Comparison of ENCODE assay signal across 8 cellular contexts in genomic region chr4:81052119-81053068, GRCh38. TPM values are rescaled to one million over a fixed set of nuclear protein-coding genes. Genes with fewer than 3 reads are reported as not detected.
DNase-seq lines count a peak whose midpoint lies in the region; ATAC-seq and TF ChIP-seq lines count a peak whose summit lies in the region.

No MANE protein-coding gene starts in this region.

- TF ChIP-seq CTCF in psoas muscle (IDR thresholded peaks at IDR 0.05) (peak; percentile 60), suprapubic skin (IDR thresholded peaks at IDR 0.05) (peak in 1 of 2 donors; percentile 38)

- ATAC-seq in GM19025 (IDR thresholded peaks at IDR 0.05; ENCODE audit: low read depth, unreplicated experiment): peak; percentile 93
- peak; percentile 100 for ATAC-seq in HG03103 (IDR thresholded peaks at IDR 0.05; ENCODE audit: low read depth, unreplicated experiment)
- peak in 2 of 4 donors; percentile 65 to 71 for ATAC-seq in psoas muscle

- intact Hi-C loops in psoas muscle (cut with DNase I): loop anchor here in 1 of 2 donors (5.0 kb wide), 1 partner anchor 685 kb away; no protein-coding TSS in a partner anchor

- DNase-seq in D341Med (ENCODE audit: low spot score): peak; percentile 64
- DNase-seq in NCI-H748 treated with DMSO at 0.1 percent for 48 hours (lab: John Stamatoyannopoulos, UW): peak; percentile 22
- DNase-seq in activated T-cell treated with anti-CD3 and anti-CD28 coated beads for 4 hours: peak; percentile 36
- DNase-seq in germinal center (ENCODE audit: low spot score): peak; percentile 20
- DNase-seq in psoas muscle: peak; percentile 33 to 49
- DNase-seq in suprapubic skin (ENCODE audit: low spot score in 2 of 2): no peak

- H3K36me3 ChIP-seq in psoas muscle (ENCODE audit: insufficient read depth in 1 of 2, low read depth in 1 of 2) (no peaks in the 10 kb centered on the region), suprapubic skin (no peaks in the 10 kb centered on the region)

- WGBS in psoas muscle, 3 donors: 57 to 67% (median 65%) methylated on average over 7 of the region's 7 CpGs
- WGBS in suprapubic skin: 59% methylated on average over 7 of the region's 7 CpGs

- TF ChIP-seq POLR2A in suprapubic skin (IDR thresholded peaks at IDR 0.05): no peak

- H3K4me3 ChIP-seq in psoas muscle (no peak overlapping the region), suprapubic skin (no peak overlapping the region)

- H3K9me3 ChIP-seq in psoas muscle: no peaks in the 10 kb centered on the region
- H3K9me3 ChIP-seq in suprapubic skin: no peaks in the 10 kb centered on the region

- TF ChIP-seq EP300 in suprapubic skin (IDR thresholded peaks at IDR 0.05): no peak

- H3K4me1 ChIP-seq in psoas muscle (no peaks in the 10 kb centered on the region), suprapubic skin (no peaks in the 10 kb centered on the region)

- H3K27ac ChIP-seq in psoas muscle: no peak overlapping the region
- H3K27ac ChIP-seq in suprapubic skin: no peak overlapping the region

- no peaks in the 10 kb centered on the region for H3K27me3 ChIP-seq in psoas muscle (ENCODE audit: insufficient read depth in 3 of 3, low read length in 2 of 3)
- peaks cover 4% of the 10 kb centered on the region for H3K27me3 ChIP-seq in suprapubic skin

RNA-seq across cellular contexts. Expression of gene BMP3, which starts 21.9 kb away (rescaled TPM):
- total RNA-seq in psoas muscle (under 1 TPM in 1 of 4 donors, not detected in 3; 0.09 TPM), suprapubic skin (1 to 10 TPM in 2 of 4 donors, under 1 TPM in 2; 0.70 to 1.7 (median 1.1) TPM)
- under 1 TPM; 0.03 to 0.09 (median 0.03) TPM for polyA plus RNA-seq in psoas muscle

Comparison
In these comparisons a context has a peak if more than half of its experiments do, and no peak if none do; other contexts are left out.
1. DNase-seq: peak in D341Med (single experiment), NCI-H748 treated with DMSO at 0.1 percent for 48 hours (single experiment), activated T-cell treated with anti-CD3 and anti-CD28 coated beads for 4 hours (single experiment), germinal center (single experiment) and psoas muscle (2 of 2); none in suprapubic skin (0 of 2).